In genomic region chr9:130309689-130310455, GRCh38 we compare ENCODE assay signal across 32 cellular contexts. TPM values are rescaled to one million over a fixed set of nuclear protein-coding genes. Genes with fewer than 3 reads are reported as not detected.
"Had no signal": no experiment of that assay in that cellular context is flagged by ENCODE, and none has a peak within 500 bp of the region (broad histone marks: within the 10 kb centered on the region; RNA-seq: fewer than 3 reads in every experiment).

No MANE protein-coding gene starts in this region.

- H3K4me3 Mint-ChIP-seq: activated CD4-positive, alpha-beta memory T cell treated with anti-CD3 and anti-CD28 coated beads, Interleukin-2, amount 10 ng/mL, durations not matched to agents 7 days and 5 days; activated CD8-positive, alpha-beta memory T cell treated with anti-CD3 and anti-CD28 coated beads, Interleukin-2, amount 10 ng/mL, durations not matched to agents 7 days and 5 days; activated naive CD4-positive, alpha-beta T cell treated with anti-CD3 and anti-CD28 coated beads, Interleukin-2, amount 10 ng/mL, durations not matched to agents 7 days and 5 days; activated naive CD8-positive, alpha-beta T cell; activated naive CD8-positive, alpha-beta T cell treated with anti-CD3 and anti-CD28 coated beads, Interleukin-2, amount 50 U/mL, for 24 hours; brain had no signal

- H3K27ac ChIP-seq: WERI-Rb-1 had no signal

- H3K27ac Mint-ChIP-seq: activated CD4-positive, alpha-beta memory T cell treated with anti-CD3 and anti-CD28 coated beads, Interleukin-2, amount 10 ng/mL, durations not matched to agents 7 days and 5 days; activated CD8-positive, alpha-beta memory T cell treated with anti-CD3 and anti-CD28 coated beads, Interleukin-2, amount 10 ng/mL, durations not matched to agents 7 days and 5 days; activated naive CD4-positive, alpha-beta T cell treated with anti-CD3 and anti-CD28 coated beads, Interleukin-2, amount 10 ng/mL, durations not matched to agents 7 days and 5 days; activated naive CD8-positive, alpha-beta T cell; activated naive CD8-positive, alpha-beta T cell treated with anti-CD3 and anti-CD28 coated beads, Interleukin-2, amount 50 U/mL, for 24 hours; brain had no signal

- H3K36me3 Mint-ChIP-seq: activated CD8-positive, alpha-beta memory T cell treated with anti-CD3 and anti-CD28 coated beads, Interleukin-2, amount 10 ng/mL, durations not matched to agents 7 days and 5 days; activated naive CD4-positive, alpha-beta T cell treated with anti-CD3 and anti-CD28 coated beads, Interleukin-2, amount 10 ng/mL, durations not matched to agents 7 days and 5 days; activated naive CD8-positive, alpha-beta T cell; brain had no signal

- ATAC-seq: activated CD8-positive, alpha-beta memory T cell treated with anti-CD3 and anti-CD28 coated beads, Interleukin-2, amount 10 ng/mL, durations not matched to agents 7 days and 5 days; activated naive CD8-positive, alpha-beta T cell treated with anti-CD3 and anti-CD28 coated beads, Interleukin-2, amount 50 U/mL, for 24 hours; Panc1 had no signal

- DNase-seq: activated CD4-positive, alpha-beta memory T cell treated with anti-CD3 and anti-CD28 coated beads, Interleukin-2, amount 10 ng/mL, durations not matched to agents 7 days and 5 days; activated CD4-positive, alpha-beta T cell treated with anti-CD3 and anti-CD28 coated beads for 1 hour; activated CD4-positive, alpha-beta T cell treated with anti-CD3 and anti-CD28 coated beads for 48 hours; activated CD4-positive, CD25-positive, alpha-beta regulatory T cell; activated CD8-positive, alpha-beta memory T cell treated with anti-CD3 and anti-CD28 coated beads for 24 hours; activated CD8-positive, alpha-beta memory T cell treated with anti-CD3 and anti-CD28 coated beads, Interleukin-2, amount 10 ng/mL, durations not matched to agents 7 days and 5 days; activated CD8-positive, alpha-beta memory T cell treated with anti-CD3 and anti-CD28 coated beads, Interleukin-2, amount 50 U/mL, for 48 hours; activated effector memory CD4-positive, alpha-beta T cell treated with Interleukin-2 at 50 U/mL for 16 hours; activated naive CD4-positive, alpha-beta T cell treated with anti-CD3 and anti-CD28 coated beads, Interleukin-2, amount 10 ng/mL, durations not matched to agents 7 days and 5 days; activated naive CD8-positive, alpha-beta T cell treated with anti-CD3 and anti-CD28 coated beads, Interleukin-2, amount 50 U/mL, for 24 hours; activated T-cell treated with anti-CD3 and anti-CD28 coated beads, Interleukin-2, amount 50 U/mL, for 48 hours; anterior cingulate cortex; central memory CD4-positive, alpha-beta T cell; Karpas-422; KBM-7; MG63; NCI-H1048; NCI-H1105 treated with DMSO at 0.1 percent for 48 hours; NCI-H1436; NCI-H1694; NCI-H1930; NCI-H345; NCI-H524 treated with DMSO at 0.1 percent for 48 hours; RPMI8226; T1000; WERI-Rb-1 had no signal

- H3K4me3 ChIP-seq: MG63 had no signal

- H3K27me3 Mint-ChIP-seq: activated CD4-positive, alpha-beta memory T cell treated with anti-CD3 and anti-CD28 coated beads, Interleukin-2, amount 10 ng/mL, durations not matched to agents 7 days and 5 days; activated CD8-positive, alpha-beta memory T cell treated with anti-CD3 and anti-CD28 coated beads, Interleukin-2, amount 10 ng/mL, durations not matched to agents 7 days and 5 days; activated naive CD8-positive, alpha-beta T cell; brain had no signal

- H3K27me3 ChIP-seq: MG63 had no signal

- H3K9me3 Mint-ChIP-seq: activated CD4-positive, alpha-beta memory T cell treated with anti-CD3 and anti-CD28 coated beads, Interleukin-2, amount 10 ng/mL, durations not matched to agents 7 days and 5 days; activated naive CD4-positive, alpha-beta T cell treated with anti-CD3 and anti-CD28 coated beads, Interleukin-2, amount 10 ng/mL, durations not matched to agents 7 days and 5 days; activated naive CD8-positive, alpha-beta T cell treated with anti-CD3 and anti-CD28 coated beads, Interleukin-2, amount 50 U/mL, for 24 hours; brain had no signal

- FAIRE-seq: bronchial epithelial cell had no signal

- H3K4me1 Mint-ChIP-seq: activated CD4-positive, alpha-beta memory T cell treated with anti-CD3 and anti-CD28 coated beads, Interleukin-2, amount 10 ng/mL, durations not matched to agents 7 days and 5 days; activated CD8-positive, alpha-beta memory T cell treated with anti-CD3 and anti-CD28 coated beads, Interleukin-2, amount 10 ng/mL, durations not matched to agents 7 days and 5 days; activated naive CD4-positive, alpha-beta T cell treated with anti-CD3 and anti-CD28 coated beads, Interleukin-2, amount 10 ng/mL, durations not matched to agents 7 days and 5 days; activated naive CD8-positive, alpha-beta T cell treated with anti-CD3 and anti-CD28 coated beads, Interleukin-2, amount 50 U/mL, for 24 hours; brain had no signal

- H3K9me3 ChIP-seq: MG63 had no signal

- H3K36me3 ChIP-seq: MG63, WERI-Rb-1 had no signal

RNA-seq across cellular contexts. Expression of gene HMCN2, which starts 44.3 kb away (rescaled TPM):
- total RNA-seq: activated CD4-positive, alpha-beta memory T cell treated with anti-CD3 and anti-CD28 coated beads, Interleukin-2, amount 10 ng/mL, durations not matched to agents 7 days and 5 days; activated CD8-positive, alpha-beta memory T cell treated with anti-CD3 and anti-CD28 coated beads, Interleukin-2, amount 10 ng/mL, durations not matched to agents 7 days and 5 days; T-helper 1 cell treated with Interleukin-12 subunit alpha and Interleukin-12 subunit beta and Interleukin-4 antibody, amounts not matched to agents 30 ng/mL and 1 ng/mL, for 36 hours; T-helper 2 cell treated with Interferon-gamma antibody and Interleukin-4, amounts not matched to agents 100 ng/mL and 5 ng/mL, for 36 hours had no signal
